Comparison of ENCODE assay signal across 30 cellular contexts in the genomic region with DNA sequence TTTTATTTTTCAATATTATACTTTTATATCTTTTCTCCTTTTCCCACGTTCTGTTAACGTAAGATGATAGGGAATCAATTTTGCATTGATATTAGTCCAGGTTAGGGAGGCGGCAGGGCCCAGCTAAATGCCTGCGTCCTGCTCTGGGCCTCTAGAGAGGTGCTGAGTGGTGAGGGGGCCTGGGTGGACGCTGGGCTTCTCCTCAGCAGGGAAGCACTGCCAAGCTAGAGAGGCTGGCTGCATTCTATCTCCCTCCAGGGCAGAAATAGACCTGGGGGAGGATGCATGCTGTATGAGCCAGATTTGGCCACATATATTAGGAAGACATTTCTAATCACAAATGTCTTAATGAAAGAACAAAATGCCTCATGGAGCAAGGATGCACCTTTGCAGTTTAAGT. TPM values are rescaled to one million over a fixed set of nuclear protein-coding genes. Genes with fewer than 3 reads are reported as not detected.
"Had no signal": no experiment of that assay in that cellular context is flagged by ENCODE, and none has a peak within 500 bp of the region (broad histone marks: within the 10 kb centered on the region; RNA-seq: fewer than 3 reads in every experiment).

No MANE protein-coding gene starts in this region.

- H3K9me3 ChIP-seq: ascending aorta had no signal

- H3K4me3 ChIP-seq: ascending aorta, breast epithelium, esophagus muscularis mucosa, gastroesophageal sphincter had no signal

- H3K36me3 Mint-ChIP-seq: activated naive CD4-positive, alpha-beta T cell treated with anti-CD3 and anti-CD28 coated beads, Interleukin-2, amount 10 ng/mL, durations not matched to agents 7 days and 5 days; activated naive CD8-positive, alpha-beta T cell treated with anti-CD3 and anti-CD28 coated beads, Interleukin-2, amount 10 ng/mL, durations not matched to agents 7 days and 5 days; brain; WTC11 had no signal

- H3K4me1 ChIP-seq: breast epithelium, foreskin keratinocyte had no signal

- H3K4me3 Mint-ChIP-seq: activated CD4-positive, alpha-beta memory T cell treated with anti-CD3 and anti-CD28 coated beads, Interleukin-2, amount 10 ng/mL, durations not matched to agents 7 days and 5 days; activated CD4-positive, alpha-beta T cell treated with anti-CD3 and anti-CD28 coated beads, Interleukin-2, amount 10 ng/mL, durations not matched to agents 7 days and 5 days; activated naive CD4-positive, alpha-beta T cell treated with anti-CD3 and anti-CD28 coated beads, Interleukin-2, amount 10 ng/mL, durations not matched to agents 7 days and 5 days; activated naive CD8-positive, alpha-beta T cell treated with anti-CD3 and anti-CD28 coated beads, Interleukin-2, amount 10 ng/mL, durations not matched to agents 7 days and 5 days; activated T-cell treated with anti-CD3 and anti-CD28 coated beads, Interleukin-2, amount 50 U/mL, for 24 hours; activated T-cell treated with anti-CD3 and anti-CD28 coated beads, Interleukin-2, amount 50 U/mL, for 72 hours; brain; effector memory CD8-positive, alpha-beta T cell; WTC11 had no signal

- H3K27me3 ChIP-seq: ascending aorta had no signal

- H3K27ac Mint-ChIP-seq: activated CD4-positive, alpha-beta memory T cell treated with anti-CD3 and anti-CD28 coated beads, Interleukin-2, amount 10 ng/mL, durations not matched to agents 7 days and 5 days; activated CD4-positive, alpha-beta T cell treated with anti-CD3 and anti-CD28 coated beads, Interleukin-2, amount 10 ng/mL, durations not matched to agents 7 days and 5 days; activated naive CD4-positive, alpha-beta T cell treated with anti-CD3 and anti-CD28 coated beads, Interleukin-2, amount 10 ng/mL, durations not matched to agents 7 days and 5 days; activated naive CD4-positive, alpha-beta T cell treated with anti-CD3 and anti-CD28 coated beads, Interleukin-2, amount 50 U/mL, for 72 hours; activated naive CD8-positive, alpha-beta T cell treated with anti-CD3 and anti-CD28 coated beads, Interleukin-2, amount 10 ng/mL, durations not matched to agents 7 days and 5 days; activated T-cell treated with anti-CD3 and anti-CD28 coated beads, Interleukin-2, amount 50 U/mL, for 24 hours; activated T-cell treated with anti-CD3 and anti-CD28 coated beads, Interleukin-2, amount 50 U/mL, for 72 hours; brain; effector memory CD8-positive, alpha-beta T cell; WTC11 had no signal

- ATAC-seq: activated naive CD4-positive, alpha-beta T cell treated with anti-CD3 and anti-CD28 coated beads, Interleukin-2, amount 50 U/mL, for 72 hours; activated T-cell treated with anti-CD3 and anti-CD28 coated beads, Interleukin-2, amount 50 U/mL, for 72 hours; effector memory CD8-positive, alpha-beta T cell; foreskin keratinocyte; gastroesophageal sphincter; WTC11 had no signal

- H3K27ac ChIP-seq: ascending aorta, breast epithelium, esophagus muscularis mucosa, foreskin keratinocyte, gastroesophageal sphincter, VCaP had no signal

- H3K36me3 ChIP-seq: ascending aorta, breast epithelium, esophagus muscularis mucosa, gastroesophageal sphincter had no signal

- DNase-seq: activated CD4-positive, alpha-beta memory T cell treated with anti-CD3 and anti-CD28 coated beads, Interleukin-2, amount 10 ng/mL, durations not matched to agents 7 days and 5 days; activated CD4-positive, alpha-beta T cell treated with anti-CD3 and anti-CD28 coated beads for 1 hour; activated CD4-positive, alpha-beta T cell treated with anti-CD3 and anti-CD28 coated beads for 4 hours; activated CD4-positive, alpha-beta T cell treated with anti-CD3 and anti-CD28 coated beads, Interleukin-2, amount 10 ng/mL, durations not matched to agents 7 days and 5 days; activated CD4-positive, alpha-beta T cell treated with anti-CD3 and anti-CD28 coated beads, Interleukin-2, amount 50 U/mL, for 4 hours; activated CD8-positive, alpha-beta memory T cell treated with anti-CD3 and anti-CD28 coated beads, Interleukin-2, amount 50 U/mL, for 48 hours; activated gamma-delta T cell; activated naive CD4-positive, alpha-beta T cell; activated naive CD4-positive, alpha-beta T cell treated with anti-CD3 and anti-CD28 coated beads, Interleukin-2, amount 10 ng/mL, durations not matched to agents 7 days and 5 days; activated naive CD8-positive, alpha-beta T cell treated with anti-CD3 and anti-CD28 coated beads, Interleukin-2, amount 10 ng/mL, durations not matched to agents 7 days and 5 days; activated T-cell treated with anti-CD3 and anti-CD28 coated beads for 4 hours; activated T-cell treated with anti-CD3 and anti-CD28 coated beads, Interleukin-2, amount 50 U/mL, for 24 hours; activated T-cell treated with anti-CD3 and anti-CD28 coated beads, Interleukin-2, amount 50 U/mL, for 72 hours; cortex of kidney; dermis blood vessel endothelial cell; effector CD4-positive, alpha-beta T cell; effector memory CD8-positive, alpha-beta T cell; erythroblast; foreskin keratinocyte; T-helper 1 cell; T-helper 2 cell had no signal

RNA-seq across cellular contexts. Expression of gene NKX2-5, which starts 43.6 kb away (rescaled TPM):
- total RNA-seq: activated CD4-positive, alpha-beta memory T cell treated with anti-CD3 and anti-CD28 coated beads, Interleukin-2, amount 10 ng/mL, durations not matched to agents 7 days and 5 days; activated CD4-positive, alpha-beta T cell treated with anti-CD3 and anti-CD28 coated beads, Interleukin-2, amount 10 ng/mL, durations not matched to agents 7 days and 5 days; activated naive CD8-positive, alpha-beta T cell treated with anti-CD3 and anti-CD28 coated beads, Interleukin-2, amount 10 ng/mL, durations not matched to agents 7 days and 5 days; ascending aorta; dermis blood vessel endothelial cell; esophagus muscularis mucosa; foreskin keratinocyte; gastroesophageal sphincter; glomerular endothelial cell had no signal
- polyA plus RNA-seq: foreskin keratinocyte had no signal
